In the genomic region with DNA sequence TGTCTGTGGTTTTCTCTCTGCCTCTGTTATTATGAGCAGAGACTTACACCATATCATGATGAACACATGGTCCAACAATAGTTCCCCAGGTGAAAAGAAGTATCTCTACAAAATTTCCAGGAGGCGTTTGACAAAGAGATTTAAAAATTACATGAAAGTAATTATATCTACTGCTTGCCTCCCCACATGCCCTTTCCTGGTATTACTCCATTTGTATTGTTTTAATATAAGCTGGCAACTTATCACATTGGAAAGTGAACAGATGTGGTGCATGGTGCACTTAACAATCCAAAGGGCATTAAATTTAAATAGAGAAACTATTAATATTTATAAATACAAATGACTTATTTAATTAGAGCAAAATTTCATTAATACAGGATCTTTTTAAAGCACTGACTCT, we compare ENCODE assay signal across 31 cellular contexts.
"Had no signal": no experiment of that assay in that cellular context is flagged by ENCODE, and none has a peak within 500 bp of the region (broad histone marks: within the 10 kb centered on the region; RNA-seq: fewer than 3 reads in every experiment).

No MANE protein-coding gene starts in this region.

- H3K9me3 Mint-ChIP-seq: activated B cell treated with CpG ODN at 0.5 μM for 24 hours; activated naive CD4-positive, alpha-beta T cell treated with anti-CD3 and anti-CD28 coated beads, Interleukin-2, amount 50 U/mL, for 24 hours; activated naive CD8-positive, alpha-beta T cell treated with anti-CD3 and anti-CD28 coated beads, Interleukin-2, amount 10 ng/mL, durations not matched to agents 7 days and 5 days; activated T-helper 2 cell treated with anti-CD3 and anti-CD28 coated beads, Interferon-gamma antibody, Interleukin-2, Interleukin-4, amounts not matched to agents 10 μg/mL and 5 μg/mL and 100 μg/mL, durations not matched to agents 14 hours and 24 hours and 36 hours had no signal

- H3K4me3 Mint-ChIP-seq: activated B cell treated with CpG ODN at 0.5 μM for 24 hours; activated CD4-positive, alpha-beta memory T cell treated with anti-CD3 and anti-CD28 coated beads, Interleukin-2, amount 10 ng/mL, durations not matched to agents 7 days and 5 days; activated CD4-positive, alpha-beta T cell treated with anti-CD3 and anti-CD28 coated beads, Interleukin-2, amount 10 ng/mL, durations not matched to agents 24 days and 14 days; activated CD8-positive, alpha-beta memory T cell treated with anti-CD3 and anti-CD28 coated beads, Interleukin-2, amount 10 ng/mL, durations not matched to agents 7 days and 5 days; activated CD8-positive, alpha-beta T cell treated with anti-CD3 and anti-CD28 coated beads, Interleukin-2, amount 10 ng/mL, durations not matched to agents 7 days and 5 days; activated naive CD4-positive, alpha-beta T cell treated with anti-CD3 and anti-CD28 coated beads, Interleukin-2, amount 10 ng/mL, durations not matched to agents 7 days and 5 days; activated naive CD4-positive, alpha-beta T cell treated with anti-CD3 and anti-CD28 coated beads, Interleukin-2, amount 50 U/mL, for 24 hours; activated naive CD8-positive, alpha-beta T cell; activated naive CD8-positive, alpha-beta T cell treated with anti-CD3 and anti-CD28 coated beads, Interleukin-2, amount 10 ng/mL, durations not matched to agents 7 days and 5 days; activated naive CD8-positive, alpha-beta T cell treated with anti-CD3 and anti-CD28 coated beads, Interleukin-2, amount 50 U/mL, for 24 hours; activated T-cell treated with anti-CD3 and anti-CD28 coated beads, Interleukin-2, amount 50 U/mL, for 24 hours; brain; central memory CD8-positive, alpha-beta T cell; T-helper 1 cell treated with Interleukin-12 subunit alpha and Interleukin-12 subunit beta and Interleukin-4 antibody, amounts not matched to agents 30 μg/mL and 1 μg/mL, for 36 hours; T-helper 2 cell treated with Interferon-gamma antibody and Interleukin-4, amounts not matched to agents 5 μg/mL and 100 μg/mL, for 36 hours had no signal

- H3K4me1 Mint-ChIP-seq: activated B cell treated with CpG ODN at 0.5 μM for 24 hours; activated CD4-positive, alpha-beta memory T cell treated with anti-CD3 and anti-CD28 coated beads, Interleukin-2, amount 10 ng/mL, durations not matched to agents 7 days and 5 days; activated CD4-positive, alpha-beta T cell treated with anti-CD3 and anti-CD28 coated beads, Interleukin-2, amount 10 ng/mL, durations not matched to agents 24 days and 14 days; activated CD8-positive, alpha-beta memory T cell treated with anti-CD3 and anti-CD28 coated beads, Interleukin-2, amount 10 ng/mL, durations not matched to agents 7 days and 5 days; activated naive CD4-positive, alpha-beta T cell treated with anti-CD3 and anti-CD28 coated beads, Interleukin-2, amount 10 ng/mL, durations not matched to agents 7 days and 5 days; activated naive CD4-positive, alpha-beta T cell treated with anti-CD3 and anti-CD28 coated beads, Interleukin-2, amount 50 U/mL, for 24 hours; activated naive CD8-positive, alpha-beta T cell treated with anti-CD3 and anti-CD28 coated beads, Interleukin-2, amount 10 ng/mL, durations not matched to agents 7 days and 5 days; activated naive CD8-positive, alpha-beta T cell treated with anti-CD3 and anti-CD28 coated beads, Interleukin-2, amount 50 U/mL, for 24 hours; brain; central memory CD8-positive, alpha-beta T cell had no signal

- H3K36me3 Mint-ChIP-seq: activated CD8-positive, alpha-beta memory T cell treated with anti-CD3 and anti-CD28 coated beads, Interleukin-2, amount 10 ng/mL, durations not matched to agents 7 days and 5 days; activated naive CD4-positive, alpha-beta T cell treated with anti-CD3 and anti-CD28 coated beads, Interleukin-2, amount 10 ng/mL, durations not matched to agents 7 days and 5 days; activated naive CD4-positive, alpha-beta T cell treated with anti-CD3 and anti-CD28 coated beads, Interleukin-2, amount 50 U/mL, for 24 hours; activated naive CD8-positive, alpha-beta T cell; activated naive CD8-positive, alpha-beta T cell treated with anti-CD3 and anti-CD28 coated beads, Interleukin-2, amount 10 ng/mL, durations not matched to agents 7 days and 5 days; brain had no signal

- H3K27ac Mint-ChIP-seq: activated B cell treated with CpG ODN at 0.5 μM for 24 hours; activated CD4-positive, alpha-beta memory T cell treated with anti-CD3 and anti-CD28 coated beads, Interleukin-2, amount 10 ng/mL, durations not matched to agents 7 days and 5 days; activated CD4-positive, alpha-beta T cell treated with anti-CD3 and anti-CD28 coated beads, Interleukin-2, amount 10 ng/mL, durations not matched to agents 24 days and 14 days; activated CD8-positive, alpha-beta memory T cell treated with anti-CD3 and anti-CD28 coated beads, Interleukin-2, amount 10 ng/mL, durations not matched to agents 7 days and 5 days; activated CD8-positive, alpha-beta T cell treated with anti-CD3 and anti-CD28 coated beads, Interleukin-2, amount 10 ng/mL, durations not matched to agents 7 days and 5 days; activated naive CD4-positive, alpha-beta T cell treated with anti-CD3 and anti-CD28 coated beads, Interleukin-2, amount 10 ng/mL, durations not matched to agents 7 days and 5 days; activated naive CD4-positive, alpha-beta T cell treated with anti-CD3 and anti-CD28 coated beads, Interleukin-2, amount 50 U/mL, for 24 hours; activated naive CD8-positive, alpha-beta T cell; activated naive CD8-positive, alpha-beta T cell treated with anti-CD3 and anti-CD28 coated beads, Interleukin-2, amount 10 ng/mL, durations not matched to agents 7 days and 5 days; activated naive CD8-positive, alpha-beta T cell treated with anti-CD3 and anti-CD28 coated beads, Interleukin-2, amount 50 U/mL, for 24 hours; activated T-cell treated with anti-CD3 and anti-CD28 coated beads, Interleukin-2, amount 50 U/mL, for 24 hours; activated T-helper 2 cell treated with anti-CD3 and anti-CD28 coated beads, Interferon-gamma antibody, Interleukin-2, Interleukin-4, amounts not matched to agents 10 μg/mL and 5 μg/mL and 100 μg/mL, durations not matched to agents 14 hours and 24 hours and 36 hours; brain; T-helper 1 cell treated with Interleukin-12 subunit alpha and Interleukin-12 subunit beta and Interleukin-4 antibody, amounts not matched to agents 30 μg/mL and 1 μg/mL, for 36 hours; T-helper 2 cell treated with Interferon-gamma antibody and Interleukin-4, amounts not matched to agents 5 μg/mL and 100 μg/mL, for 36 hours had no signal

- H3K27me3 Mint-ChIP-seq: activated B cell treated with CpG ODN at 0.5 μM for 24 hours; activated CD4-positive, alpha-beta memory T cell treated with anti-CD3 and anti-CD28 coated beads, Interleukin-2, amount 10 ng/mL, durations not matched to agents 7 days and 5 days; activated CD4-positive, alpha-beta T cell treated with anti-CD3 and anti-CD28 coated beads, Interleukin-2, amount 10 ng/mL, durations not matched to agents 24 days and 14 days; activated CD8-positive, alpha-beta memory T cell treated with anti-CD3 and anti-CD28 coated beads, Interleukin-2, amount 10 ng/mL, durations not matched to agents 7 days and 5 days; activated naive CD4-positive, alpha-beta T cell treated with anti-CD3 and anti-CD28 coated beads, Interleukin-2, amount 10 ng/mL, durations not matched to agents 7 days and 5 days; activated naive CD4-positive, alpha-beta T cell treated with anti-CD3 and anti-CD28 coated beads, Interleukin-2, amount 50 U/mL, for 24 hours; activated naive CD8-positive, alpha-beta T cell; activated naive CD8-positive, alpha-beta T cell treated with anti-CD3 and anti-CD28 coated beads, Interleukin-2, amount 10 ng/mL, durations not matched to agents 7 days and 5 days; activated naive CD8-positive, alpha-beta T cell treated with anti-CD3 and anti-CD28 coated beads, Interleukin-2, amount 50 U/mL, for 24 hours; activated T-cell treated with anti-CD3 and anti-CD28 coated beads, Interleukin-2, amount 50 U/mL, for 24 hours; central memory CD8-positive, alpha-beta T cell had no signal

- DNase-seq: activated B cell treated with CpG ODN at 0.5 μM for 24 hours; activated CD4-positive, alpha-beta memory T cell treated with anti-CD3 and anti-CD28 coated beads, Interleukin-2, amount 10 ng/mL, durations not matched to agents 7 days and 5 days; activated CD4-positive, alpha-beta T cell treated with anti-CD3 and anti-CD28 coated beads for 4 hours; activated CD4-positive, alpha-beta T cell treated with anti-CD3 and anti-CD28 coated beads, Interleukin-2, amount 10 ng/mL, durations not matched to agents 24 days and 14 days; activated CD4-positive, alpha-beta T cell treated with anti-CD3 and anti-CD28 coated beads, Interleukin-2, amount 50 U/mL, for 48 hours; activated CD4-positive, CD25-positive, alpha-beta regulatory T cell treated with anti-CD3 and anti-CD28 coated beads, Interleukin-2, amount 50 U/mL, for 72 hours; activated CD8-positive, alpha-beta memory T cell treated with anti-CD3 and anti-CD28 coated beads for 24 hours; activated CD8-positive, alpha-beta memory T cell treated with anti-CD3 and anti-CD28 coated beads, Interleukin-2, amount 10 ng/mL, durations not matched to agents 7 days and 5 days; activated CD8-positive, alpha-beta memory T cell treated with anti-CD3 and anti-CD28 coated beads, Interleukin-2, amount 50 U/mL, for 48 hours; activated CD8-positive, alpha-beta T cell treated with anti-CD3 and anti-CD28 coated beads, Interleukin-2, amount 10 ng/mL, durations not matched to agents 7 days and 5 days; activated effector memory CD4-positive, alpha-beta T cell treated with Interleukin-2 at 50 U/mL for 16 hours; activated gamma-delta T cell; activated naive CD4-positive, alpha-beta T cell treated with anti-CD3 and anti-CD28 coated beads, Interleukin-2, amount 10 ng/mL, durations not matched to agents 7 days and 5 days; activated naive CD4-positive, alpha-beta T cell treated with Interleukin-2 at 50 U/mL for 16 hours; activated naive CD8-positive, alpha-beta T cell treated with anti-CD3 and anti-CD28 coated beads, Interleukin-2, amount 10 ng/mL, durations not matched to agents 7 days and 5 days; activated naive CD8-positive, alpha-beta T cell treated with anti-CD3 and anti-CD28 coated beads, Interleukin-2, amount 50 U/mL, for 24 hours; activated T-cell treated with anti-CD3 and anti-CD28 coated beads, Interleukin-2, amount 50 U/mL, for 24 hours; activated T-cell treated with anti-CD3 and anti-CD28 coated beads, Interleukin-2, amount 50 U/mL, for 48 hours; amygdala; anterior cingulate cortex; caudate nucleus; cerebellar nuclear complex; T-helper 2 cell; T-helper 9 cell had no signal

- ATAC-seq: activated CD8-positive, alpha-beta memory T cell treated with anti-CD3 and anti-CD28 coated beads, Interleukin-2, amount 10 ng/mL, durations not matched to agents 7 days and 5 days; activated CD8-positive, alpha-beta T cell treated with anti-CD3 and anti-CD28 coated beads, Interleukin-2, amount 10 ng/mL, durations not matched to agents 7 days and 5 days; activated naive CD8-positive, alpha-beta T cell treated with anti-CD3 and anti-CD28 coated beads, Interleukin-2, amount 50 U/mL, for 24 hours had no signal
